In genomic region chr12:66074561-66074960, GRCh38 we compare ENCODE assay signal across 19 cellular contexts. TPM values are rescaled to one million over a fixed set of nuclear protein-coding genes. Genes with fewer than 3 reads are reported as not detected.
DNase-seq lines count a peak whose midpoint lies in the region; ATAC-seq and TF ChIP-seq lines count a peak whose summit lies in the region.
"Had no signal": no experiment of that assay in that cellular context is flagged by ENCODE, and none has a peak within 500 bp of the region (broad histone marks: within the 10 kb centered on the region; RNA-seq: fewer than 3 reads in every experiment).

No MANE protein-coding gene starts in this region.

- DNase-seq in EH (ENCODE audit: low read depth) (peak; percentile 52), M059J (ENCODE audit: low read depth) (peak; percentile 62), brain microvascular endothelial cell (peak; percentile 13), iris pigment epithelial cell (ENCODE audit: low read depth) (peak; percentile 86), D341Med (ENCODE audit: low spot score) (no peak), NCI-H748 treated with DMSO at 0.1 percent for 48 hours (lab: John Stamatoyannopoulos, UW) (no peak), A172 (ENCODE audit: low spot score) (no peak)
- DNase-seq: ACHN; CD8-positive, alpha-beta T cell; DMS79 treated with DMSO at 0.1 percent for 48 hours; GF-D8; H7; MV-4-11; NCI-H1436; NCI-H2029; NCI-H510A had no signal

- in situ Hi-C loops in brain microvascular endothelial cell (cut with HindIII; ENCODE audit: low pct_ligation_motif_present, low sequenced_read_pairs) = no loop called here

- H3K36me3 ChIP-seq in brain microvascular endothelial cell (replicated peaks) = no peaks in the 10 kb centered on the region

- no peak for TF ChIP-seq CTCF in brain microvascular endothelial cell (IDR thresholded peaks at IDR 0.05; ENCODE audit: low read depth, low read length, missing control alignments)

- ATAC-seq in activated CD4-positive, CD25-positive, alpha-beta regulatory T cell treated with anti-CD3 and anti-CD28 coated beads, Interleukin-2, amount 50 U/mL, for 24 hours = no peak
- ATAC-seq: CD8-positive, alpha-beta T cell; Panc1; Right ventricle myocardium inferior had no signal

- no peak overlapping the region for H3K4me3 ChIP-seq in brain microvascular endothelial cell (ENCODE audit: low read depth, low read length)

- no peak overlapping the region for H3K27ac ChIP-seq in brain microvascular endothelial cell

- H3K27me3 ChIP-seq in brain microvascular endothelial cell (replicated peaks) = no peaks in the 10 kb centered on the region

RNA-seq across cellular contexts. Expression of gene LLPH, which starts 56.0 kb away (rescaled TPM):
- total RNA-seq in M059J (2014; rRNA removed; shearing (Covaris generic)) = 16.5 and 27.8 TPM in 2 replicates
- 27.4 and 28.6 TPM in 2 replicates for total RNA-seq in A172 (2014; rRNA removed; shearing (Covaris generic))

Comparison
In these comparisons a context has a peak if more than half of its experiments do, and no peak if none do; other contexts are left out.
1. DNase-seq: peak in EH (single experiment), M059J (single experiment), brain microvascular endothelial cell (single experiment) and iris pigment epithelial cell (single experiment); none in D341Med (single experiment), NCI-H748 treated with DMSO at 0.1 percent for 48 hours (single experiment) and A172 (single experiment).